ENCODE assay signal across 8 cellular contexts in genomic region chr1:11908139-11909021, GRCh38. TPM values are rescaled to one million over a fixed set of nuclear protein-coding genes. Genes with fewer than 3 reads are reported as not detected.
DNase-seq lines count a peak whose midpoint lies in the region; ATAC-seq and TF ChIP-seq lines count a peak whose summit lies in the region.

No MANE protein-coding gene starts in this region.

- no peaks in the 10 kb centered on the region for H3K9me3 ChIP-seq in left ventricle myocardium inferior (replicated peaks)
- H3K9me3 ChIP-seq in upper lobe of right lung: no peaks in the 10 kb centered on the region

- H3K4me3 ChIP-seq in left ventricle myocardium inferior: peak overlapping the region; percentile 75
- H3K4me3 ChIP-seq in upper lobe of right lung: peak overlapping the region; percentile 69

- H3K27me3 Mint-ChIP-seq in progenitor cell of endocrine pancreas: no peaks in the 10 kb centered on the region

- TF ChIP-seq CTCF in left ventricle myocardium inferior (IDR thresholded peaks at IDR 0.05; ENCODE audit: borderline replicate concordance) (no peak), progenitor cell of endocrine pancreas (IDR thresholded peaks at IDR 0.05; ENCODE audit: unreplicated experiment) (no peak), upper lobe of right lung (IDR thresholded peaks at IDR 0.05) (no peak)

- intact Hi-C loops in left ventricle myocardium inferior (cut with micrococcal nuclease): no loop called here
- intact Hi-C loops in upper lobe of right lung (cut with DNase I): no loop called here

- H3K4me1 ChIP-seq in left ventricle myocardium inferior (peaks cover 19% of the 10 kb centered on the region), upper lobe of right lung (no peaks in the 10 kb centered on the region)

- peaks cover 6% of the 10 kb centered on the region for H3K4me1 Mint-ChIP-seq in progenitor cell of endocrine pancreas (ENCODE audit: low read depth)

- DNase-seq in NCI-H146 (lab: John Stamatoyannopoulos, UW) (peak; percentile 96), T follicular helper cell (ENCODE audit: low read depth) (peak; percentile 84), amniotic stem cell (lab: John Stamatoyannopoulos, UW) (peak; percentile 92), left ventricle myocardium inferior (peak; percentile 76), progenitor cell of endocrine pancreas (ENCODE audit: low spot score, unreplicated experiment) (peak; percentile 77), upper lobe of right lung (peak; percentile 91)

- ATAC-seq in HG02870 (IDR thresholded peaks at IDR 0.05; ENCODE audit: unreplicated experiment) (peak; percentile 52), upper lobe of right lung (peak; percentile 89)

- no peaks in the 10 kb centered on the region for H3K9me3 Mint-ChIP-seq in progenitor cell of endocrine pancreas (ENCODE audit: low read depth)

- peak overlapping the region; percentile 100 for H3K27ac Mint-ChIP-seq in progenitor cell of endocrine pancreas

- peak overlapping the region; percentile 77 for H3K4me3 Mint-ChIP-seq in progenitor cell of endocrine pancreas (ENCODE audit: low read depth)

- no peaks in the 10 kb centered on the region for H3K36me3 Mint-ChIP-seq in progenitor cell of endocrine pancreas (ENCODE audit: insufficient read depth)

- no peaks in the 10 kb centered on the region for H3K27me3 ChIP-seq in left ventricle myocardium inferior (ENCODE audit: low read depth)
- no peaks in the 10 kb centered on the region for H3K27me3 ChIP-seq in upper lobe of right lung

- peak; percentile 99 for TF ChIP-seq POLR2A in GM15510 (IDR thresholded peaks at IDR 0.05; ENCODE audit: borderline replicate concordance, extremely low read depth, insufficient read length)

- H3K36me3 ChIP-seq in left ventricle myocardium inferior: no peaks in the 10 kb centered on the region
- H3K36me3 ChIP-seq in upper lobe of right lung: no peaks in the 10 kb centered on the region

- H3K27ac ChIP-seq in left ventricle myocardium inferior (replicated peaks) (peak overlapping the region; percentile 92), upper lobe of right lung (peak overlapping the region; percentile 100)

RNA-seq across cellular contexts. Expression of gene KIAA2013, which starts 17.8 kb away (rescaled TPM):
- total RNA-seq in left ventricle myocardium inferior (40.9 TPM), progenitor cell of endocrine pancreas (36.6 and 37.5 TPM in 2 replicates), upper lobe of right lung (43.7 TPM)

RNA-seq across cellular contexts. Expression of gene PLOD1, which starts 26.1 kb away (rescaled TPM):
- total RNA-seq in left ventricle myocardium inferior (61.6 TPM), progenitor cell of endocrine pancreas (76.1 and 80.7 TPM in 2 replicates), upper lobe of right lung (76.8 TPM)

RNA-seq across cellular contexts. Expression of gene NPPB, which starts 49.6 kb away (rescaled TPM):
- total RNA-seq in left ventricle myocardium inferior (119 TPM), progenitor cell of endocrine pancreas (5.3 and 9.1 TPM in 2 replicates), upper lobe of right lung (0.81 TPM)

Comparison
In these comparisons a context has a peak if more than half of its experiments do, and no peak if none do; other contexts are left out.
1. Peak in every context shown above with its lines: DNase-seq, ATAC-seq, H3K4me3 ChIP-seq and H3K27ac ChIP-seq.
2. RNA of gene NPPB, which starts 49.6 kb away (total RNA-seq): 119 TPM in left ventricle myocardium inferior (single experiment); 5.3 to 9.1 TPM in progenitor cell of endocrine pancreas and 0.81 TPM in upper lobe of right lung (single experiment); every median in the first group is over 10 times any median in the second.